ENCODE assay signal across 27 cellular contexts in the genomic region with DNA sequence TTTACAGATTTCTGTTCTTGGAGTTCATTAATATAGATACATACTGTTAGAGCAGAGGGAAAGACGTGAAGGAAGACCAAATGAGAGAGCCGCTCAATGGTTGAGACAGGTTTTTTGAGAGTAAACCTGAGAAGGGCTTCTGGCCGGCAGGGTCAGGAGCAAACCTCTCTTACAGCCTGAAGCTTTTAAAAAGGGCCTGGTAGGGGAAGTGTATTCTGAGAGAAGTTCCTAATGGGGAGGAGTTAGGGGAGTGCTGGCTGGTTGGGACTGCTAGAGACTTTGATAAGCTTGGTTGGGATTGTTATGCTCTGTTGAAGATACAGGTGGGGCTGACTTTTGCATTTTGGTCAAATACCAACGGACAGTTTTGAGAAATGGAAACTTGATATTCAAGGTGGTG.
A peak's percentile ranks its signal among the peaks of the same experiment; 100 is the strongest.
DNase-seq lines count a peak whose midpoint lies in the region; TF ChIP-seq lines count a peak whose summit lies in the region.
"Had no signal": no experiment of that assay in that cellular context is flagged by ENCODE, and none has a peak within 500 bp of the region (broad histone marks: within the 10 kb centered on the region; RNA-seq: fewer than 3 reads in every experiment).

No MANE protein-coding gene starts in this region.

- no peaks in the 10 kb centered on the region for H3K23me2 ChIP-seq in H9 (ENCODE audit: insufficient read length, low read depth, low read length, poor library complexity, severe bottlenecking)

- H2BK120ac ChIP-seq in H9 (ENCODE audit: low read depth, low read length, poor library complexity, severe bottlenecking) = no peak overlapping the region

- no peak overlapping the region for H3K56ac ChIP-seq in H9 (ENCODE audit: insufficient read length, low read depth, low read length)

- H4K91ac ChIP-seq in H9 (ENCODE audit: insufficient read length, low read depth, low read length) = no peak overlapping the region

- H3K4me3 ChIP-seq in endodermal cell (ENCODE audit: low read length) (no peak overlapping the region), osteoblast (ENCODE audit: insufficient read depth, low read length) (no peak overlapping the region), foreskin fibroblast (ENCODE audit: low read depth in 1 of 2, low read length in 2 of 2) (no peak overlapping the region)
- H3K4me3 ChIP-seq: BLaER1, K562, SK-N-MC had no signal

- H3K4me2 ChIP-seq in H9 (ENCODE audit: insufficient read depth, insufficient read length, low read length) (no peak overlapping the region), osteoblast (ENCODE audit: insufficient read depth, low read length) (no peak overlapping the region)
- H3K4me2 ChIP-seq: BLaER1 had no signal

- no peak overlapping the region for H2BK20ac ChIP-seq in H9 (ENCODE audit: low read depth, low read length, poor library complexity, severe bottlenecking)

- no peak overlapping the region for H3T11ph ChIP-seq in H9 (ENCODE audit: low read length)

- H3K4ac ChIP-seq in H9 (ENCODE audit: low read depth, low read length) = no peak overlapping the region

- H4K8ac ChIP-seq in H9 (replicated peaks; ENCODE audit: insufficient read length, low read depth, low read length) = no peak overlapping the region

- H3K4me1 ChIP-seq in H9 (ENCODE audit: insufficient read depth, low read length) (peaks cover 3% of the 10 kb centered on the region; the same call in 1 of the 2 replicates), endodermal cell (ENCODE audit: control insufficient read depth, insufficient read depth, low read length) (no peaks in the 10 kb centered on the region), osteoblast (ENCODE audit: insufficient read depth, low read length) (no peaks in the 10 kb centered on the region)
- H3K4me1 ChIP-seq: BLaER1 had no signal

- no peak overlapping the region for H2BK15ac ChIP-seq in H9 (ENCODE audit: low read depth, low read length)

- no peaks in the 10 kb centered on the region for H3K79me1 ChIP-seq in H9 (ENCODE audit: insufficient read depth, low read depth, low read length, poor library complexity, severe bottlenecking)

- H3K9ac ChIP-seq in H9 (ENCODE audit: extremely low read depth, insufficient read length, low read length) (no peak overlapping the region), endodermal cell (ENCODE audit: extremely low read depth, low read length, poor library complexity, severe bottlenecking) (no peak overlapping the region)
- H3K9ac ChIP-seq: BLaER1 had no signal

- H3K9me3 ChIP-seq in H9 (ENCODE audit: control insufficient read depth, low read depth, low read length) (no peaks in the 10 kb centered on the region), endodermal cell (ENCODE audit: control insufficient read depth, low read length) (no peaks in the 10 kb centered on the region), osteoblast (ENCODE audit: low read depth, low read length) (no peaks in the 10 kb centered on the region)
- H3K9me3 ChIP-seq: BLaER1 had no signal

- H2BK12ac ChIP-seq in H9 (ENCODE audit: insufficient read length, low read depth, low read length) = no peak overlapping the region

- no CpG with 5 or more reads among the region's 4 CpGs for WGBS in H9 (ENCODE audit: extremely low coverage, insufficient read length, low lambda C conversion rate)
- whole genome bisulfite sequencing in endodermal cell (ENCODE audit: insufficient coverage in 1 of 2, insufficient read length in 1 of 2), 2 experiments = 55 to 60% methylated on average over 1 to 4 of the region's 4 CpGs

- H3K27ac Mint-ChIP-seq in H9 = peak overlapping the region; percentile 20 to 85 (median 41); a peak in 5 of 7 replicates
- peak overlapping the region; percentile 50 for H3K27ac Mint-ChIP-seq in endodermal cell
- H3K27ac Mint-ChIP-seq: CD4-positive, CD25-positive, alpha-beta regulatory T cell had no signal

- H3K23ac ChIP-seq in H9 (ENCODE audit: insufficient read length, low read depth, low read length) = no peak overlapping the region

- no peak overlapping the region for H2AFZ ChIP-seq in H9 (ENCODE audit: low read length)
- no peak overlapping the region for H2AFZ ChIP-seq in osteoblast (ENCODE audit: low read length)

- DNase-seq in H9 (peak; percentile 65), endodermal cell (peak; percentile 51), iPS-NIHi7 (ENCODE audit: extremely low spot score) (peak; percentile 25), osteoblast (ENCODE audit: insufficient read length, low spot score, missing footprints) (peak; percentile 3), foreskin fibroblast (no peak), SIG-M5 treated with dmso at 0.1 percent for 504 hours (lab: John Stamatoyannopoulos, UW; ENCODE audit: unreplicated experiment) (no peak), mucosa of gallbladder (ENCODE audit: low spot score) (no peak), NCI-H2227 (lab: John Stamatoyannopoulos, UW; ENCODE audit: unreplicated experiment) (no peak)
- DNase-seq: CD4-positive, CD25-positive, alpha-beta regulatory T cell; DMS153; DND-41; GOT3; Kasumi-1; NCI-H1092 treated with DMSO at 0.1 percent for 48 hours; NCI-H1436; NCI-H187 treated with DMSO at 0.1 percent for 48 hours; NCI-H2107; NCI-H446; NCI-H524 treated with DMSO at 0.1 percent for 48 hours; NCI-H774; NK-92 treated with Interleukin-12 subunit alpha and Interleukin-12 subunit beta, amount 100 ng/mL, for 24 hours; SHP77; SW 1271 had no signal

- H4K5ac ChIP-seq in H9 (ENCODE audit: insufficient read length, low read depth, low read length) = no peak overlapping the region

- no peak overlapping the region for H3K27ac ChIP-seq in H9 (ENCODE audit: insufficient read length, low read depth, low read length)
- no peak overlapping the region for H3K27ac ChIP-seq in endodermal cell (ENCODE audit: low read depth, low read length)
- no peak overlapping the region for H3K27ac ChIP-seq in osteoblast (ENCODE audit: low read depth, low read length)
- H3K27ac ChIP-seq: BLaER1, RWPE1, SK-N-MC had no signal

- H3K27me3 Mint-ChIP-seq in H9 (ENCODE audit: low read depth) = no peaks in the 10 kb centered on the region
- no peaks in the 10 kb centered on the region for H3K27me3 Mint-ChIP-seq in endodermal cell (ENCODE audit: insufficient read depth)
- H3K27me3 Mint-ChIP-seq: CD4-positive, CD25-positive, alpha-beta regulatory T cell had no signal

- TF ChIP-seq CTCF in H9 (conservative IDR thresholded peaks at IDR 0.05) (no peak), endodermal cell (conservative IDR thresholded peaks at IDR 0.05) (peak; percentile 8), osteoblast (IDR thresholded peaks at IDR 0.05; ENCODE audit: extremely low read depth, low read depth, low read length) (no peak), foreskin fibroblast (IDR thresholded peaks at IDR 0.05; ENCODE audit: low read depth, low read length) (no peak)

- H3K18ac ChIP-seq in H9 (ENCODE audit: insufficient read length, low read depth, low read length) = no peak overlapping the region

- H3K9me3 Mint-ChIP-seq in H9 = peaks cover 0 to 3% of the 10 kb centered on the region in 2 experiments; a peak in 1 of 5 replicates
- H3K9me3 Mint-ChIP-seq in endodermal cell = no peaks in the 10 kb centered on the region

- H3K27me3 ChIP-seq in H9 (ENCODE audit: insufficient read depth, low read length) (no peaks in the 10 kb centered on the region), endodermal cell (ENCODE audit: control insufficient read depth, insufficient read depth, low read length, poor library complexity, severe bottlenecking) (no peaks in the 10 kb centered on the region), osteoblast (ENCODE audit: insufficient read depth, low read length) (no peaks in the 10 kb centered on the region)
- H3K27me3 ChIP-seq: BLaER1 had no signal

- no peak overlapping the region for H2AK5ac ChIP-seq in H9 (ENCODE audit: insufficient read length, low read length)

- H4K20me1 ChIP-seq in H9 (ENCODE audit: control insufficient read depth, insufficient read depth, insufficient read length) (no peaks in the 10 kb centered on the region), osteoblast (ENCODE audit: insufficient read depth, low read length) (no peaks in the 10 kb centered on the region)
- H4K20me1 ChIP-seq: BLaER1 had no signal

- H3K36me3 Mint-ChIP-seq in H9 (ENCODE audit: insufficient read depth in 1 of 3, low read depth in 3 of 3) = no peaks in the 10 kb centered on the region; a peak in 1 of 7 replicates
- H3K36me3 Mint-ChIP-seq in endodermal cell (ENCODE audit: low read depth) = no peaks in the 10 kb centered on the region
- H3K36me3 Mint-ChIP-seq: CD4-positive, CD25-positive, alpha-beta regulatory T cell had no signal

- H3K4me1 Mint-ChIP-seq in H9 (peaks cover 13 to 24% of the 10 kb centered on the region in 2 experiments), endodermal cell (peaks cover 10% of the 10 kb centered on the region)
- H3K4me1 Mint-ChIP-seq: CD4-positive, CD25-positive, alpha-beta regulatory T cell had no signal

- H3K4me3 Mint-ChIP-seq in H9 = no peak overlapping the region; a peak in 1 of 5 replicates
- H3K4me3 Mint-ChIP-seq in endodermal cell = no peak overlapping the region
- H3K4me3 Mint-ChIP-seq: CD4-positive, CD25-positive, alpha-beta regulatory T cell had no signal

- H3K79me2 ChIP-seq in H9 (ENCODE audit: insufficient read depth, low read length) (no peaks in the 10 kb centered on the region), osteoblast (ENCODE audit: insufficient read depth, low read length) (no peaks in the 10 kb centered on the region)

- H3K14ac ChIP-seq in H9 (ENCODE audit: insufficient read depth, low read length) = no peak overlapping the region

- no peak overlapping the region for H2BK5ac ChIP-seq in H9 (ENCODE audit: insufficient read length, low read length)

- H3K36me3 ChIP-seq in endodermal cell (ENCODE audit: control insufficient read depth, insufficient read depth, low read length) (no peaks in the 10 kb centered on the region), osteoblast (ENCODE audit: insufficient read depth, low read length) (no peaks in the 10 kb centered on the region)
- H3K36me3 ChIP-seq: BLaER1 had no signal

Comparison
In these comparisons a context has a peak if more than half of its experiments do, and no peak if none do; other contexts are left out.
1. DNase-seq: peak in H9 (single experiment), endodermal cell (single experiment), iPS-NIHi7 (single experiment) and osteoblast (single experiment); none in foreskin fibroblast (0 of 2), SIG-M5 treated with dmso at 0.1 percent for 504 hours (single experiment), mucosa of gallbladder (single experiment) and NCI-H2227 (single experiment).